ENCODE assay signal across 8 cellular contexts in the genomic region with DNA sequence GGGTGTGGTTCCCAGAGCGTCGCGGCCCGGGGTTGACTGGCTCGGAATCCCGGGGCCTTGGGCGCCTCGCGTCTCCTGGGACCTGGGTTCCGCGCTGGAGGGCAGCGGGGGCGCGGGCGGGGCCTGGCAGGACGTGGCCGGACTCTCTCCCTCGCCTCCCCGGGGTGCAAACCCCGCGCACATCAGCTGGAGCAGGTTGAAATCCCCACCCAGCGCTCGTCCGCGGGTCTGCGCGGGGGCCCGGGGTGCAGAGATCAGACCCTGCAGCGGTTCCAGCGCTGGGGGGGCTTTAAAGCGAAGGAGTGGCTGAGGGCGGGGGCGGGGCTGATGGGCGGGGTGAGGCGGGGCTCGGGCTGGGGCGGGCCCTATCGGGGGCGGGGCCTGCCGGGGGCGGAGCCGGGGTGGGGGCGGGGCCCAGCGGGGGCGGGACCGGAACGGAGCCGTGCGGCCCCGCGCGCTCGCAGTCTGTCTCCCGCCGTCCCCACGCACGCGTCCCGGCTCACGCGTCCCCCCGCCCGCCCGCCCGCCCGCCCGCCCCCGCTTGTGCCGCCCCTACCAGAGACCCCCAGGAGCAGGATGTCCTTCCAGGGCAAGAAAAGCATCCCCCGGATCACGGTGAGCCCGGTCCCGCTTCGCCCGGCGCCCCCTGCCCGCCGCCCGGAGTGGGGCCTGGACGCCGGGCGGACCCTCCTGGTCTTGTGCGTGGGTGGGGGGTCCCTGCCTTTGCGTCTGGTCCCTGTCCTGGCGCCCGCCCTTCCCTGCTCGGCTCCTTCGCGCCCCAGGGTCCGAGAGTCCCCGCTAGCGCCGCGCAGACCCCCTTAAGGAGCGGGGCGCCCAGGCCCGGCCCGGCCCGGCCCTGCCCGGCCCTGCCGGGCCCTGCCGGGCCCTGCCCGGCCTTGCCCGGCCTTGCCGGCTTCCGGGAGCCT. TPM values are rescaled to one million over a fixed set of nuclear protein-coding genes. Genes with fewer than 3 reads are reported as not detected.
DNase-seq lines count a peak whose midpoint lies in the region; ATAC-seq and TF ChIP-seq lines count a peak whose summit lies in the region.

A gene (plus strand): TSS at position 461 of the 926 bp plus-strand sequence. CDS start 116 bp downstream, at position 577.

- H3K27me3 Mint-ChIP-seq in activated T-cell treated with anti-CD3 and anti-CD28 coated beads, Interleukin-2, amount 50 U/mL, for 4 hours (ENCODE audit: low read depth): peaks cover 38% of the 10 kb centered on the region

- intact Hi-C loops in cardiac septum (cut with DNase I): no loop called here

- peak; percentile 47 to 61 for ATAC-seq in activated T-cell treated with anti-CD3 and anti-CD28 coated beads, Interleukin-2, amount 50 U/mL, for 4 hours
- ATAC-seq in HG02973 (IDR thresholded peaks at IDR 0.05; ENCODE audit: unreplicated experiment): no peak
- no peak for ATAC-seq in GM21737 (IDR thresholded peaks at IDR 0.05; ENCODE audit: unreplicated experiment)

- no peak for DNase-seq in AG09309 (ENCODE audit: low read depth)
- no peak for DNase-seq in HFF-Myc (ENCODE audit: extremely low read depth, low read depth)
- DNase-seq in activated T-cell treated with anti-CD3 and anti-CD28 coated beads, Interleukin-2, amount 50 U/mL, for 4 hours: peak; percentile 27
- DNase-seq in cardiac septum (ENCODE audit: low spot score): no peak
- peak; percentile 81 for DNase-seq in retina
- no peak for DNase-seq in RPMI8226

- H3K36me3 Mint-ChIP-seq in activated T-cell treated with anti-CD3 and anti-CD28 coated beads, Interleukin-2, amount 50 U/mL, for 4 hours (ENCODE audit: insufficient read depth): no peaks in the 10 kb centered on the region

- H3K4me1 Mint-ChIP-seq in activated T-cell treated with anti-CD3 and anti-CD28 coated beads, Interleukin-2, amount 50 U/mL, for 4 hours (ENCODE audit: low read depth): peaks cover 7% of the 10 kb centered on the region

- H3K4me3 ChIP-seq in AG09309 (ENCODE audit: control insufficient read depth, low read depth, low read length): peak within 1 kb of the TSS; percentile 54
- peak within 1 kb of the TSS; percentile 41 for H3K4me3 ChIP-seq in HFF-Myc (replicated peaks; ENCODE audit: low read depth, low read length)

- no peak for TF ChIP-seq CTCF in AG09309 (IDR thresholded peaks at IDR 0.05; ENCODE audit: control insufficient read depth, insufficient read depth, low read depth, low read length, missing control alignments)
- TF ChIP-seq CTCF in HFF-Myc (IDR thresholded peaks at IDR 0.05; ENCODE audit: low read depth, low read length, missing control alignments): no peak

- H3K4me3 Mint-ChIP-seq in activated T-cell treated with anti-CD3 and anti-CD28 coated beads, Interleukin-2, amount 50 U/mL, for 4 hours: peak within 1 kb of the TSS; percentile 43

- peaks cover 3% of the 10 kb centered on the region for H3K9me3 Mint-ChIP-seq in activated T-cell treated with anti-CD3 and anti-CD28 coated beads, Interleukin-2, amount 50 U/mL, for 4 hours

RNA-seq across cellular contexts. Expression of the gene that starts here (rescaled TPM):
- total RNA-seq in activated T-cell treated with anti-CD3 and anti-CD28 coated beads, Interleukin-2, amount 50 U/mL, for 4 hours: 1 to 10 TPM; 1.6 to 6.3 (median 3.4) TPM
- total RNA-seq in cardiac septum: 55.4 TPM

Comparison
In these comparisons a context has a peak if more than half of its experiments do, and no peak if none do; other contexts are left out.
1. DNase-seq: peak in activated T-cell treated with anti-CD3 and anti-CD28 coated beads, Interleukin-2, amount 50 U/mL, for 4 hours (single experiment) and retina (single experiment); none in AG09309 (single experiment), HFF-Myc (single experiment), cardiac septum (single experiment) and RPMI8226 (single experiment).
2. ATAC-seq: peak in activated T-cell treated with anti-CD3 and anti-CD28 coated beads, Interleukin-2, amount 50 U/mL, for 4 hours (2 of 2); none in HG02973 (single experiment) and GM21737 (single experiment).